In the genomic region with DNA sequence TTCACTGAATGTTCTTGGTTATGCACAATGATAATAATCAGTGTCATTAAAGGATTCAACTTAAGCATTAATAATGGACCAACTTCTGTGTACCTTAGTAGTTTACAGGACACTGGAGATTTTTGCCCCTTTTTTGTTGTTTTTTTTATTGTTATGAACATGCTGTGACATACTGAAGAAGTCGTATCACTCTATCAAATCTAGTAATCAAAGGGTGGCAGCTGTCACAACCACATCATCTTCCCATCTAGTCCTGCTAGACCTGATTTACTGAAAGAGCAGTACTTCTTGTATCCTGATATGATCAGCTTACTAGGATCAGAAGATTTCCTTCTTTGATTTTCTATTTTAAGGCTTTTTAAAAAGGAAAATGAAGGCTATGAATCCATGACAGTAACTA, we compare ENCODE assay signal across 17 cellular contexts.
"Had no signal": no experiment of that assay in that cellular context is flagged by ENCODE, and none has a peak within 500 bp of the region (broad histone marks: within the 10 kb centered on the region; RNA-seq: fewer than 3 reads in every experiment).

No MANE protein-coding gene starts in this region.

- H3K4me3 ChIP-seq: stomach, suprapubic skin, testis, thoracic aorta, thyroid gland, tibial artery, tibial nerve, transverse colon, upper lobe of left lung, upper lobe of right lung, uterus, vagina had no signal

- H3K9me3 ChIP-seq: stomach, suprapubic skin, testis, thoracic aorta, thyroid gland, tibial artery, tibial nerve, transverse colon, upper lobe of left lung, upper lobe of right lung, uterus, vagina had no signal

- H3K27ac ChIP-seq: stomach, suprapubic skin, testis, thoracic aorta, thyroid gland, tibial artery, tibial nerve, transverse colon, upper lobe of left lung, upper lobe of right lung, uterus, vagina had no signal

- H3K27me3 ChIP-seq: stomach, suprapubic skin, testis, thyroid gland, tibial artery, tibial nerve, transverse colon, upper lobe of left lung, upper lobe of right lung, uterus, vagina had no signal

- ATAC-seq: stimulated activated effector memory CD8-positive, alpha-beta T cell treated with anti-CD3 and anti-CD28 coated beads, Interleukin-12 subunit alpha, Interleukin-12 subunit beta, amount 100 ng/mL, for 72 hours; stimulated activated memory B cell treated with anti-CD40 and anti-IgM and Interleukin-4, amounts not matched to agents 10 μg/mL and 1 μg/mL and 100 μg/mL, for 72 hours; stimulated activated naive B cell treated with anti-CD40 and anti-IgM and Interleukin-4, amounts not matched to agents 10 μg/mL and 1 μg/mL and 100 μg/mL, for 72 hours; stimulated activated naive CD8-positive, alpha-beta T cell treated with anti-CD3 and anti-CD28 coated beads, Interleukin-15, amount 100 ng/mL, for 72 hours; stimulated activated naive CD8-positive, alpha-beta T cell treated with anti-CD3 and anti-CD28 coated beads, Interleukin-15, Interleukin-2, amounts not matched to agents 100 U/mL and 50 U/mL, for 24 hours; upper lobe of right lung had no signal

- H3K36me3 ChIP-seq: stomach, suprapubic skin, thoracic aorta, thyroid gland, tibial artery, transverse colon, upper lobe of left lung, upper lobe of right lung, uterus, vagina had no signal
